ENCODE assay signal across 9 cellular contexts in genomic region chr4:112516401-112517066, GRCh38. TPM values are rescaled to one million over a fixed set of nuclear protein-coding genes. Genes with fewer than 3 reads are reported as not detected.
DNase-seq lines count a peak whose midpoint lies in the region; ATAC-seq lines count a peak whose summit lies in the region.
"Had no signal": no experiment of that assay in that cellular context is flagged by ENCODE, and none has a peak within 500 bp of the region (broad histone marks: within the 10 kb centered on the region; RNA-seq: fewer than 3 reads in every experiment).

No MANE protein-coding gene starts in this region.

- no peak overlapping the region for H3K56ac ChIP-seq in mesendoderm (ENCODE audit: low read length)

- H3K79me1 ChIP-seq in mesendoderm (ENCODE audit: low read length): no peaks in the 10 kb centered on the region

- H3K9me3 Mint-ChIP-seq in activated naive CD8-positive, alpha-beta T cell treated with anti-CD3 and anti-CD28 coated beads for 36 hours: peaks cover 3% of the 10 kb centered on the region

- H3K4me1 Mint-ChIP-seq in activated naive CD8-positive, alpha-beta T cell treated with anti-CD3 and anti-CD28 coated beads for 36 hours: peaks cover 51% of the 10 kb centered on the region

- peak overlapping the region; percentile 10 for H3K4me2 ChIP-seq in mesendoderm (ENCODE audit: low read length)

- H3K27me3 Mint-ChIP-seq in activated naive CD8-positive, alpha-beta T cell treated with anti-CD3 and anti-CD28 coated beads for 36 hours: peaks cover 99% of the 10 kb centered on the region

- peaks cover 5% of the 10 kb centered on the region for H3K4me1 ChIP-seq in mesendoderm (ENCODE audit: control insufficient read depth, low read depth, low read length)

- no peak overlapping the region for H4K8ac ChIP-seq in mesendoderm (ENCODE audit: low read depth, low read length)

- H2BK120ac ChIP-seq in mesendoderm (ENCODE audit: low read depth, low read length): no peak overlapping the region

- no peak overlapping the region for H2BK15ac ChIP-seq in mesendoderm (replicated peaks; ENCODE audit: low read depth)

- no peak overlapping the region for H4K5ac ChIP-seq in mesendoderm (ENCODE audit: low read length)

- peaks cover 9% of the 10 kb centered on the region for H3K36me3 Mint-ChIP-seq in activated naive CD8-positive, alpha-beta T cell treated with anti-CD3 and anti-CD28 coated beads for 36 hours

- DNase-seq in NCI-H1105 treated with DMSO at 0.1 percent for 48 hours (lab: John Stamatoyannopoulos, UW) (peak; percentile 43), mesendoderm (peak; percentile 79), DMS153 (lab: John Stamatoyannopoulos, UW) (no peak), DMS79 treated with DMSO at 0.1 percent for 48 hours (lab: John Stamatoyannopoulos, UW) (no peak)
- peak; percentile 18 for DNase-seq in activated naive CD8-positive, alpha-beta T cell treated with anti-CD3 and anti-CD28 coated beads for 36 hours

- no peak overlapping the region for H2BK5ac ChIP-seq in mesendoderm (ENCODE audit: low read length)

- peak overlapping the region; percentile 92 for H3K4me3 Mint-ChIP-seq in activated naive CD8-positive, alpha-beta T cell treated with anti-CD3 and anti-CD28 coated beads for 36 hours

- H3K9ac ChIP-seq in mesendoderm (ENCODE audit: low read length): no peak overlapping the region

- H3K79me2 ChIP-seq in mesendoderm (ENCODE audit: control insufficient read depth, insufficient read depth, low read length): no peaks in the 10 kb centered on the region

- no peak overlapping the region for H3K4me3 ChIP-seq in mesendoderm (ENCODE audit: low read length)

- ATAC-seq in GM18511 (IDR thresholded peaks at IDR 0.05; ENCODE audit: unreplicated experiment): peak; percentile 23
- ATAC-seq in GM21825 (IDR thresholded peaks at IDR 0.05; ENCODE audit: unreplicated experiment): peak; percentile 30
- no peak for ATAC-seq in HG02852 (IDR thresholded peaks at IDR 0.05; ENCODE audit: unreplicated experiment)

- no peak overlapping the region for H3K27ac ChIP-seq in mesendoderm (ENCODE audit: low read depth, low read length)
- H3K27ac ChIP-seq: neutrophil had no signal

- H2AK5ac ChIP-seq in mesendoderm (ENCODE audit: low read length): no peak overlapping the region

- no CpG with 5 or more reads among the region's 56 CpGs for WGBS in mesendoderm (ENCODE audit: extremely low coverage, insufficient coverage, low lambda C conversion rate)

- no peaks in the 10 kb centered on the region for H3K36me3 ChIP-seq in mesendoderm (ENCODE audit: control insufficient read depth, insufficient read depth, low read length)
- H3K36me3 ChIP-seq: neutrophil had no signal

- no peak overlapping the region for H3K18ac ChIP-seq in mesendoderm (ENCODE audit: low read length)

- no peak overlapping the region for H3K4ac ChIP-seq in mesendoderm (ENCODE audit: low read depth, low read length)

- peaks cover 80% of the 10 kb centered on the region for H3K27me3 ChIP-seq in mesendoderm (ENCODE audit: insufficient read depth, low read length, poor library complexity)

- H3K23ac ChIP-seq in mesendoderm (ENCODE audit: low read length): no peak overlapping the region

- H3K27ac Mint-ChIP-seq in activated naive CD8-positive, alpha-beta T cell treated with anti-CD3 and anti-CD28 coated beads for 36 hours: no peak overlapping the region

RNA-seq across cellular contexts. Expression of gene NEUROG2, which starts 0.6 kb away (rescaled TPM):
- total RNA-seq in activated naive CD8-positive, alpha-beta T cell treated with anti-CD3 and anti-CD28 coated beads for 36 hours: not detected
- not detected for polyA plus RNA-seq in mesendoderm (2013, experiment 1 of 2)
- polyA plus RNA-seq in mesendoderm (2013, experiment 2 of 2): 0.03 TPM

Comparison
In these comparisons a context has a peak if more than half of its experiments do, and no peak if none do; other contexts are left out.
1. DNase-seq: peak in NCI-H1105 treated with DMSO at 0.1 percent for 48 hours (single experiment), activated naive CD8-positive, alpha-beta T cell treated with anti-CD3 and anti-CD28 coated beads for 36 hours (single experiment) and mesendoderm (single experiment); none in DMS153 (single experiment) and DMS79 treated with DMSO at 0.1 percent for 48 hours (single experiment).